ENCODE assay signal across 16 cellular contexts in the genomic region with DNA sequence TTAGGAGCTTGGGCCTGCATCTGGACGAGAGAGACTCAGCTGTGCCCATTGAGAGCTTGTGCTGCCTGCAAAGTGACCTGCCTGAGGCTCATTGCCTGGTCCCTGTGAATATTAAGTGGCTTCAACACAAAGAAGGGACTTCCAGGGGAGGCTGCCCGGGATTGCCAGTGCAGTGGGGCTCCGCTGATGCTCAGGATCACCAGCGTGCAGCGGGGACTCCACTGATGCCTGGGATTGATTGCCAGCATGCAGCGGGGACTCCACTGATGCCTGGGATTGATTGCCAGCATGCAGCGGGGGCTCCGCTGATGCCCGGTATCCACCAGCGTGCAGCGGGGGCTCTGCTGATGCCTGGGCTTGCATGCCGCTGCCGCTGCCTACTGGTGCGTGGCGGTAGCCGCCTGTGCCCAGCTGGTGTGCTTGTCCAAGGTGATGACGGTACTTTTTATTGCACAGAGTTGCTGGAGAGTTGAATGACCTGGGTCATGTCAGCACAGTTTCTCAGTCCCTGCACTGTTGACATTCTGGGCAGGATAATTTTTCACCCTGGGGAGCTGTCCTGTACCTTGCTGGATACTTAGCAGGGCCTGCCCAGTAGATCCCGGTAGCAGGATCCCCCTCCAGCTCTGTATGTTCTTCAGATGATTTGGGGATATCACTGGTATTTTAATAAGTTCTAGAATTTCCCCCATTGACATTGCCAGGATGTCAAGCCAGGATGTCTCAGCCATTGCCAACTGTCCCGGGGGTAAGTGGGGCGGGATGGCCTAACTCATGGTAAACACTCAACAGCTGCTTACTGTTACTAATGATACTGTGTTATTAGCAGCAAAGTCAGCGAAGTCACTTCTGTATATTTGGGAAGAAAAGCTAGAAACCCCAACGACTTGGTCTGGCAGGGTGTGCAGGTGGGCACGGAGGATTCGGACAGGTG. TPM values are rescaled to one million over a fixed set of nuclear protein-coding genes. Genes with fewer than 3 reads are reported as not detected.
DNase-seq lines count a peak whose midpoint lies in the region; ATAC-seq and TF ChIP-seq lines count a peak whose summit lies in the region.
"Had no signal": no experiment of that assay in that cellular context is flagged by ENCODE, and none has a peak within 500 bp of the region (broad histone marks: within the 10 kb centered on the region; RNA-seq: fewer than 3 reads in every experiment).

No MANE protein-coding gene starts in this region.

- H3K27me3 Mint-ChIP-seq in glutamatergic neuron (ENCODE audit: unreplicated experiment), result no peaks in the 10 kb centered on the region
- H3K27me3 Mint-ChIP-seq: CD4-positive, alpha-beta memory T cell had no signal

- intact Hi-C loops in mucosa of descending colon (cut with DNase I, micrococcal nuclease), result no loop called here

- peak; percentile 25 for DNase-seq in activated effector memory CD4-positive, alpha-beta T cell treated with anti-CD3 and anti-CD28 coated beads, Interleukin-2, amount 50 U/mL, for 16 hours
- no peak for DNase-seq in activated effector memory CD4-positive, alpha-beta T cell treated with Interleukin-2 at 50 U/mL for 16 hours
- DNase-seq in glutamatergic neuron (peak; percentile 23), mucosa of descending colon (no peak)
- no peak for DNase-seq in activated CD8-positive, alpha-beta memory T cell treated with anti-CD3 and anti-CD28 coated beads for 24 hours
- DNase-seq: CD4-positive, alpha-beta memory T cell; GOT3; NCI-H187 treated with DMSO at 0.1 percent for 48 hours; NCI-H69; stimulated activated CD4-positive, alpha-beta T cell treated with anti-CD3 and anti-CD28 coated beads, Interleukin-4, amount 100 ng/mL, for 4 hours had no signal

- no peaks in the 10 kb centered on the region for H3K4me1 ChIP-seq in mucosa of descending colon (ENCODE audit: low read depth)

- peak overlapping the region; percentile 74 for H3K27ac ChIP-seq in temporal lobe (ENCODE audit: low read depth, low read length)
- H3K27ac ChIP-seq: upper lobe of left lung had no signal

- peaks cover 15% of the 10 kb centered on the region for H3K4me1 Mint-ChIP-seq in glutamatergic neuron (ENCODE audit: low read depth, unreplicated experiment)
- H3K4me1 Mint-ChIP-seq: CD4-positive, alpha-beta memory T cell had no signal

- H3K9me3 Mint-ChIP-seq in glutamatergic neuron (ENCODE audit: unreplicated experiment), result peaks cover 1% of the 10 kb centered on the region

- peaks cover 5% of the 10 kb centered on the region for H3K9me3 ChIP-seq in mucosa of descending colon
- H3K9me3 ChIP-seq: upper lobe of left lung had no signal

- no peak for TF ChIP-seq CTCF in glutamatergic neuron (IDR thresholded peaks at IDR 0.05; ENCODE audit: partially characterized antibody, unreplicated experiment)
- TF ChIP-seq CTCF in mucosa of descending colon (IDR thresholded peaks at IDR 0.05), result no peak

- H3K4me3 Mint-ChIP-seq in glutamatergic neuron (ENCODE audit: unreplicated experiment), result no peak overlapping the region
- H3K4me3 Mint-ChIP-seq: CD4-positive, alpha-beta memory T cell had no signal

- H3K27ac Mint-ChIP-seq in glutamatergic neuron (ENCODE audit: unreplicated experiment), result no peak overlapping the region

- H3K36me3 Mint-ChIP-seq in glutamatergic neuron (ENCODE audit: unreplicated experiment), result no peaks in the 10 kb centered on the region
- H3K36me3 Mint-ChIP-seq: CD4-positive, alpha-beta memory T cell had no signal

- ATAC-seq in mucosa of descending colon, result peak; percentile 12
- no peak for ATAC-seq in HG02678 (IDR thresholded peaks at IDR 0.05; ENCODE audit: unreplicated experiment)
- no peak for ATAC-seq in GM18502 (IDR thresholded peaks at IDR 0.05; ENCODE audit: poor library complexity, unreplicated experiment)
- ATAC-seq: GM12878 had no signal

- H3K4me3 ChIP-seq in mucosa of descending colon, result no peak overlapping the region
- H3K4me3 ChIP-seq: GM12878, heart left ventricle, upper lobe of left lung had no signal

- no peaks in the 10 kb centered on the region for H3K36me3 ChIP-seq in mucosa of descending colon (ENCODE audit: low read depth)
- H3K36me3 ChIP-seq: heart left ventricle, upper lobe of left lung had no signal

RNA-seq across cellular contexts. Expression of gene DOCK1, which starts 13.0 kb away (rescaled TPM):
- total RNA-seq in glutamatergic neuron (ENCODE audit: unreplicated experiment) (19.7 TPM), mucosa of descending colon (100 to 1,000 TPM in 1 of 3 donors, 10 to 100 TPM in 2; 56.5 to 103 (median 74.1) TPM), temporal lobe (13.5 TPM)

Comparison
In these comparisons a context has a peak if more than half of its experiments do, and no peak if none do; other contexts are left out.
1. DNase-seq: peak in activated effector memory CD4-positive, alpha-beta T cell treated with anti-CD3 and anti-CD28 coated beads, Interleukin-2, amount 50 U/mL, for 16 hours (single experiment) and glutamatergic neuron (single experiment); none in activated effector memory CD4-positive, alpha-beta T cell treated with Interleukin-2 at 50 U/mL for 16 hours (single experiment), mucosa of descending colon (0 of 3) and activated CD8-positive, alpha-beta memory T cell treated with anti-CD3 and anti-CD28 coated beads for 24 hours (single experiment).